11 cellular contexts compared by ENCODE assay signal in genomic region chr2:98869272-98869641, GRCh38.
DNase-seq lines count a peak whose midpoint lies in the region; ATAC-seq, FAIRE-seq and TF ChIP-seq lines count a peak whose summit lies in the region.
"Had no signal": no experiment of that assay in that cellular context is flagged by ENCODE, and none has a peak within 500 bp of the region (broad histone marks: within the 10 kb centered on the region; RNA-seq: fewer than 3 reads in every experiment).

No MANE protein-coding gene starts in this region.

- H3K9me3 ChIP-seq in esophagus squamous epithelium, result no peaks in the 10 kb centered on the region
- no peaks in the 10 kb centered on the region for H3K9me3 ChIP-seq in small intestine (ENCODE audit: control insufficient read depth, low read depth)

- intact Hi-C loops in esophagus squamous epithelium (cut with DNase I), result no loop called here

- H3K4me3 ChIP-seq in esophagus squamous epithelium (peak overlapping the region; percentile 23 to 54 (median 45)), small intestine (ENCODE audit: low read depth in 1 of 2, low read length in 2 of 2) (peak overlapping the region in 1 of 2 donors; percentile 50)

- TF ChIP-seq POLR2A in esophagus squamous epithelium (IDR thresholded peaks at IDR 0.05), result peak in 1 of 4 donors; percentile 37

- WGBS in esophagus squamous epithelium, 2 donors, result 33 to 49% methylated on average over 6 of the region's 10 CpGs
- 17 to 63% (median 45%) methylated on average over 10 of the region's 10 CpGs for WGBS in small intestine, 3 donors

- H3K36me3 ChIP-seq in esophagus squamous epithelium (no peaks in the 10 kb centered on the region), small intestine (ENCODE audit: control insufficient read depth in 2 of 2, insufficient read depth in 2 of 2, low read length in 2 of 2) (no peaks in the 10 kb centered on the region)

- peaks cover 9 to 75% (median 11%) of the 10 kb centered on the region in 3 donors for H3K4me1 ChIP-seq in esophagus squamous epithelium
- H3K4me1 ChIP-seq in small intestine (ENCODE audit: control insufficient read depth in 2 of 2, insufficient read depth in 1 of 2, low read depth in 1 of 2, low read length in 1 of 2), result peaks cover 0 to 4% of the 10 kb centered on the region in 2 donors

- peak overlapping the region; percentile 87 to 95 (median 91) for H3K27ac ChIP-seq in esophagus squamous epithelium
- H3K27ac ChIP-seq in small intestine (ENCODE audit: low read depth in 1 of 2, low read length in 1 of 2), result peak overlapping the region; percentile 95 to 96

- no peaks in the 10 kb centered on the region for H3K27me3 ChIP-seq in esophagus squamous epithelium
- no peaks in the 10 kb centered on the region for H3K27me3 ChIP-seq in small intestine (ENCODE audit: control insufficient read depth in 2 of 2, insufficient read depth in 2 of 2, low read length in 2 of 2)

- DNase-seq in M059J (ENCODE audit: low read depth), result peak; percentile 26
- peak; percentile 50 for DNase-seq in NCI-H748 treated with DMSO at 0.1 percent for 48 hours (lab: John Stamatoyannopoulos, UW)
- no peak for DNase-seq in esophagus squamous epithelium (lab: John Stamatoyannopoulos, UW)
- DNase-seq in small intestine, result peak; percentile 99
- no peak for DNase-seq in activated CD4-positive, alpha-beta T cell treated with anti-CD3 and anti-CD28 coated beads for 48 hours
- no peak for DNase-seq in iPS-NIHi7 (ENCODE audit: extremely low spot score)
- DNase-seq in superior temporal gyrus (ENCODE audit: extremely low spot score), result no peak
- DNase-seq: activated T-cell treated with anti-CD3 and anti-CD28 coated beads, Interleukin-2, amount 50 U/mL, for 48 hours; effector CD8-positive, alpha-beta T cell; midbrain had no signal

- no peak for FAIRE-seq in small intestine (lab: Jason Lieb, UNC)

- no peak for ATAC-seq in HG03039 (IDR thresholded peaks at IDR 0.05; ENCODE audit: unreplicated experiment)

- TF ChIP-seq CTCF in esophagus squamous epithelium (IDR thresholded peaks at IDR 0.05), result no peak

Comparison
In these comparisons a context has a peak if more than half of its experiments do, and no peak if none do; other contexts are left out.
1. DNase-seq: peak in M059J (single experiment), NCI-H748 treated with DMSO at 0.1 percent for 48 hours (single experiment) and small intestine (single experiment); none in esophagus squamous epithelium (single experiment), activated CD4-positive, alpha-beta T cell treated with anti-CD3 and anti-CD28 coated beads for 48 hours (single experiment), iPS-NIHi7 (single experiment) and superior temporal gyrus (single experiment).